Comparison of ENCODE assay signal across 14 cellular contexts in the genomic region with DNA sequence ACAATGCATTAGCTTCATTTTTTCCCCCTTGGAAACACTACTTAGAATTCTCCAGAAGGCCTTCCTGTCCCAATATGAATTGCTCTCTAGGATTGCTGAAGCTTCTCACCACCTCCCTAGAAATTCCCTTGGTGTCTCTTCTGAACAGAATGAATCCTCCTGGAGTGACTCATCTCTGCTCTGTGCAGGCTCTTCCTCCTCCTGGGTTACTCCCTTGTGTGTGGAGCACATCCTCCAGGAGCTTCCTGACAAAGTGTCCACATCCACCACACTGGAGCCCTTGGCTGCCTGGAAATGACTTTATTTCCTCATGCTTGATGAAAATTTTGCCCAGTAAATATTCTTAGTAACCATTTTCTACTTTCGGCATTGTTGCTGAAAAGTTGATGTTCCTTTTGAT. TPM values are rescaled to one million over a fixed set of nuclear protein-coding genes. Genes with fewer than 3 reads are reported as not detected.
DNase-seq lines count a peak whose midpoint lies in the region; ATAC-seq and TF ChIP-seq lines count a peak whose summit lies in the region.
"Had no signal": no experiment of that assay in that cellular context is flagged by ENCODE, and none has a peak within 500 bp of the region (broad histone marks: within the 10 kb centered on the region; RNA-seq: fewer than 3 reads in every experiment).

No MANE protein-coding gene starts in this region.

- CTCF ChIA-PET in CD4-positive, alpha-beta memory T cell (lab: Charles Lee; ENCODE audit: partially characterized antibody) = interaction anchor here (8.4 kb wide), 1 partner anchor 16 kb away, joined by 56 read pairs; no protein-coding TSS in a partner anchor

- H3K27me3 ChIP-seq in RWPE2 (ENCODE audit: insufficient read depth, poor library complexity, severe bottlenecking) = no peaks in the 10 kb centered on the region
- H3K27me3 ChIP-seq in CD4-positive, alpha-beta memory T cell (ENCODE audit: insufficient read depth, low read length) = no peaks in the 10 kb centered on the region
- H3K27me3 ChIP-seq: tibial artery had no signal

- no peak overlapping the region for H3K27ac Mint-ChIP-seq in CD4-positive, alpha-beta memory T cell
- H3K27ac Mint-ChIP-seq: activated naive CD8-positive, alpha-beta T cell had no signal

- no peaks in the 10 kb centered on the region for H3K36me3 ChIP-seq in RWPE2 (ENCODE audit: low read depth)
- peaks cover 7% of the 10 kb centered on the region for H3K36me3 ChIP-seq in CD4-positive, alpha-beta memory T cell (ENCODE audit: insufficient read depth, low read length)

- no peak for TF ChIP-seq CTCF in RWPE2 (IDR thresholded peaks at IDR 0.05; ENCODE audit: poor library complexity, severe bottlenecking)
- no peak for TF ChIP-seq CTCF in foreskin fibroblast (IDR thresholded peaks at IDR 0.05; ENCODE audit: low read depth, low read length)

- peaks cover 9 to 19% (median 13%) of the 10 kb centered on the region in 4 donors for H3K4me1 Mint-ChIP-seq in CD4-positive, alpha-beta memory T cell

- H3K36me3 Mint-ChIP-seq in CD4-positive, alpha-beta memory T cell = peaks cover 45 to 71% of the 10 kb centered on the region in 2 donors

- no peak overlapping the region for H3K4me3 ChIP-seq in RWPE2 (ENCODE audit: severe bottlenecking)
- no peak overlapping the region for H3K4me3 ChIP-seq in foreskin fibroblast (ENCODE audit: low read depth in 1 of 2, low read length in 2 of 2)
- H3K4me3 ChIP-seq in CD4-positive, alpha-beta memory T cell (ENCODE audit: low read length in 2 of 2) = no peak overlapping the region
- H3K4me3 ChIP-seq: tibial artery had no signal

- no peaks in the 10 kb centered on the region for H3K27me3 Mint-ChIP-seq in CD4-positive, alpha-beta memory T cell
- H3K27me3 Mint-ChIP-seq: activated naive CD8-positive, alpha-beta T cell had no signal

- no peak overlapping the region for H3K4me3 Mint-ChIP-seq in CD4-positive, alpha-beta memory T cell
- H3K4me3 Mint-ChIP-seq: activated naive CD8-positive, alpha-beta T cell had no signal

- no peaks in the 10 kb centered on the region for H3K9me3 ChIP-seq in RWPE2 (ENCODE audit: severe bottlenecking)
- H3K9me3 ChIP-seq in CD4-positive, alpha-beta memory T cell (ENCODE audit: control insufficient read depth in 1 of 2, low read length in 2 of 2) = no peaks in the 10 kb centered on the region
- H3K9me3 ChIP-seq: tibial artery had no signal

- DNase-seq in EH (ENCODE audit: low read depth) = peak; percentile 92
- no peak for DNase-seq in RWPE2 (ENCODE audit: low spot score)
- peak; percentile 83 to 89 for DNase-seq in foreskin fibroblast
- DNase-seq in pulmonary artery endothelial cell (ENCODE audit: low read depth, low spot score) = peak; percentile 41
- DNase-seq in activated effector memory CD4-positive, alpha-beta T cell treated with anti-CD3 and anti-CD28 coated beads, Interleukin-2, amount 50 U/mL, for 16 hours = no peak
- no peak for DNase-seq in stimulated activated naive CD4-positive, alpha-beta T cell (lab: John Stamatoyannopoulos, UW)
- no peak for DNase-seq in CD4-positive, alpha-beta memory T cell
- DNase-seq: activated CD4-positive, alpha-beta T cell treated with anti-CD3 and anti-CD28 coated beads for 1 hour; Karpas-422; NK-92 treated with Interleukin-12 subunit alpha and Interleukin-12 subunit beta, amount 100 ng/mL, for 24 hours; stimulated activated CD4-positive, alpha-beta T cell treated with anti-CD3 and anti-CD28 coated beads, Interleukin-4, amount 100 ng/mL, for 24 hours; tibial artery had no signal

- intact Hi-C loops in CD4-positive, alpha-beta memory T cell (cut with micrococcal nuclease) = no loop called here

- POLR2A ChIA-PET in CD4-positive, alpha-beta memory T cell (lab: Charles Lee; ENCODE audit: partially characterized antibody) = no interaction called here

- ATAC-seq in RWPE2 (ENCODE audit: low read depth) (peak; percentile 100), GM19351 (IDR thresholded peaks at IDR 0.05; ENCODE audit: unreplicated experiment) (no peak)

- H3K27ac ChIP-seq in RWPE2 (ENCODE audit: poor library complexity, severe bottlenecking) = no peak overlapping the region
- H3K27ac ChIP-seq in CD4-positive, alpha-beta memory T cell (ENCODE audit: low read depth, low read length) = no peak overlapping the region
- H3K27ac ChIP-seq: tibial artery had no signal

- H3K9me3 Mint-ChIP-seq in CD4-positive, alpha-beta memory T cell = no peaks in the 10 kb centered on the region

- peaks cover 4% of the 10 kb centered on the region for H3K4me1 ChIP-seq in RWPE2 (ENCODE audit: insufficient read depth, poor library complexity, severe bottlenecking)
- H3K4me1 ChIP-seq in CD4-positive, alpha-beta memory T cell (ENCODE audit: insufficient read depth, low read length) = no peaks in the 10 kb centered on the region
- H3K4me1 ChIP-seq: tibial artery had no signal

RNA-seq across cellular contexts. Expression of a gene that starts 54.4 kb away (rescaled TPM):
- 11.0 and 11.8 TPM in 2 replicates for total RNA-seq in pulmonary artery endothelial cell
- total RNA-seq in CD4-positive, alpha-beta memory T cell = 10 to 100 TPM; 24.1 TPM
- 10 to 100 TPM; 34.3 to 34.8 TPM for polyA plus RNA-seq in CD4-positive, alpha-beta memory T cell

Comparison
In these comparisons a context has a peak if more than half of its experiments do, and no peak if none do; other contexts are left out.
1. DNase-seq: peak in EH (single experiment), foreskin fibroblast (2 of 2) and pulmonary artery endothelial cell (single experiment); none in RWPE2 (single experiment), activated effector memory CD4-positive, alpha-beta T cell treated with anti-CD3 and anti-CD28 coated beads, Interleukin-2, amount 50 U/mL, for 16 hours (single experiment), stimulated activated naive CD4-positive, alpha-beta T cell (0 of 6) and CD4-positive, alpha-beta memory T cell (0 of 5).